ENCODE assay signal across 8 cellular contexts in genomic region chr10:21732067-21732772, GRCh38.
DNase-seq lines count a peak whose midpoint lies in the region; ATAC-seq and TF ChIP-seq lines count a peak whose summit lies in the region.

No MANE protein-coding gene starts in this region.

- TF ChIP-seq EP300 in tibial nerve (IDR thresholded peaks at IDR 0.05) = peak in 1 of 2 donors; percentile 44

- H3K4me1 ChIP-seq in mesodermal cell (ENCODE audit: control insufficient read depth, insufficient read depth, low read length, poor library complexity, severe bottlenecking) = peaks cover 8% of the 10 kb centered on the region
- peaks cover 0 to 7% (median 0%) of the 10 kb centered on the region in 4 donors for H3K4me1 ChIP-seq in tibial nerve

- H3K4me3 ChIP-seq in mesodermal cell (ENCODE audit: extremely low read depth, insufficient read depth, low read length, poor library complexity, severe bottlenecking) = no peak overlapping the region
- H3K4me3 ChIP-seq in tibial nerve = no peak overlapping the region

- H3K27ac Mint-ChIP-seq in T-helper 17 cell (no peak overlapping the region), endothelial cell (ENCODE audit: unreplicated experiment) (no peak overlapping the region)

- peak overlapping the region; percentile 29 for H3K27ac ChIP-seq in mesodermal cell (ENCODE audit: low read depth, low read length, severe bottlenecking)
- H3K27ac ChIP-seq in tibial nerve = no peak overlapping the region

- ATAC-seq in GM21786 (IDR thresholded peaks at IDR 0.05; ENCODE audit: unreplicated experiment) = peak; percentile 87
- ATAC-seq in T-helper 17 cell = peak; percentile 64

- DNase-seq in NK-92 treated with Interleukin-12 subunit alpha and Interleukin-12 subunit beta, amount 100 ng/mL, for 24 hours (lab: John Stamatoyannopoulos, UW) = peak; percentile 1
- DNase-seq in NK-92 (lab: John Stamatoyannopoulos, UW; ENCODE audit: unreplicated experiment) (no peak), Kasumi-1 (lab: John Stamatoyannopoulos, UW) (peak; percentile 91 to 92), T-helper 17 cell (no peak), endothelial cell (ENCODE audit: low spot score) (peak; percentile 79), tibial nerve (ENCODE audit: low spot score in 2 of 2) (peak in 1 of 2 donors; percentile 22)

- H3K36me3 Mint-ChIP-seq in T-helper 17 cell (ENCODE audit: low read depth) = peaks cover 9% of the 10 kb centered on the region
- peaks cover 23% of the 10 kb centered on the region for H3K36me3 Mint-ChIP-seq in endothelial cell (ENCODE audit: low read depth, unreplicated experiment)

- H3K4me1 Mint-ChIP-seq in T-helper 17 cell = peaks cover 26% of the 10 kb centered on the region
- peaks cover 36% of the 10 kb centered on the region for H3K4me1 Mint-ChIP-seq in endothelial cell (ENCODE audit: unreplicated experiment)

- peaks cover 40% of the 10 kb centered on the region for H3K36me3 ChIP-seq in mesodermal cell (ENCODE audit: control insufficient read depth, insufficient read depth, low read length)
- peaks cover 0 to 44% (median 0%) of the 10 kb centered on the region in 3 donors for H3K36me3 ChIP-seq in tibial nerve

- H3K9me3 Mint-ChIP-seq in endothelial cell (ENCODE audit: unreplicated experiment) = no peaks in the 10 kb centered on the region

- no peaks in the 10 kb centered on the region for H3K27me3 ChIP-seq in tibial nerve

- H3K4me3 Mint-ChIP-seq in T-helper 17 cell = no peak overlapping the region
- peak overlapping the region; percentile 56 for H3K4me3 Mint-ChIP-seq in endothelial cell (ENCODE audit: unreplicated experiment)

- 13 to 25% methylated on average over 5 of the region's 10 CpGs for WGBS in mesodermal cell (ENCODE audit: insufficient coverage in 2 of 2), 2 experiments
- WGBS in tibial nerve, 2 donors = 30 to 31% methylated on average over 10 of the region's 10 CpGs

- no peak for TF ChIP-seq POLR2A in tibial nerve (IDR thresholded peaks at IDR 0.05)

- no peaks in the 10 kb centered on the region for H3K9me3 ChIP-seq in T-helper 17 cell (ENCODE audit: control insufficient read depth, low read length, poor library complexity, severe bottlenecking)
- H3K9me3 ChIP-seq in mesodermal cell (ENCODE audit: control insufficient read depth, low read length) = no peaks in the 10 kb centered on the region
- H3K9me3 ChIP-seq in tibial nerve = no peaks in the 10 kb centered on the region

- TF ChIP-seq CTCF in endothelial cell (IDR thresholded peaks at IDR 0.05; ENCODE audit: unreplicated experiment) (peak; percentile 75), tibial nerve (IDR thresholded peaks at IDR 0.05) (peak; percentile 53 to 82 (median 77))

- H3K27me3 Mint-ChIP-seq in T-helper 17 cell (no peaks in the 10 kb centered on the region), endothelial cell (ENCODE audit: unreplicated experiment) (peaks cover 5% of the 10 kb centered on the region)

Comparison
In these comparisons a context has a peak if more than half of its experiments do, and no peak if none do; other contexts are left out.
1. DNase-seq: peak in NK-92 treated with Interleukin-12 subunit alpha and Interleukin-12 subunit beta, amount 100 ng/mL, for 24 hours (single experiment), Kasumi-1 (2 of 2) and endothelial cell (single experiment); none in NK-92 (single experiment) and T-helper 17 cell (0 of 3).